ENCODE assay signal across 8 cellular contexts in genomic region chr21:28781602-28782274, GRCh38.
DNase-seq lines count a peak whose midpoint lies in the region; ATAC-seq and TF ChIP-seq lines count a peak whose summit lies in the region.

No MANE protein-coding gene starts in this region.

- no peak for TF ChIP-seq EP300 in suprapubic skin (IDR thresholded peaks at IDR 0.05)
- TF ChIP-seq EP300 in stomach (IDR thresholded peaks at IDR 0.05), result no peak

- H3K27me3 ChIP-seq in uterus, result no peaks in the 10 kb centered on the region
- no peaks in the 10 kb centered on the region for H3K27me3 ChIP-seq in suprapubic skin
- no peaks in the 10 kb centered on the region for H3K27me3 ChIP-seq in stomach

- H3K9me3 ChIP-seq in uterus, result no peaks in the 10 kb centered on the region
- no peaks in the 10 kb centered on the region for H3K9me3 ChIP-seq in suprapubic skin
- H3K9me3 ChIP-seq in stomach, result peaks cover 0 to 8% (median 0%) of the 10 kb centered on the region in 4 donors

- H3K27ac ChIP-seq in uterus, result no peak overlapping the region
- H3K27ac ChIP-seq in suprapubic skin, result no peak overlapping the region
- H3K27ac ChIP-seq in stomach, result no peak overlapping the region

- H3K4me3 ChIP-seq in fibroblast of the aortic adventitia (ENCODE audit: low read depth, low read length) (no peak overlapping the region), uterus (no peak overlapping the region), suprapubic skin (no peak overlapping the region), stomach (no peak overlapping the region)

- TF ChIP-seq POLR2A in uterus (IDR thresholded peaks at IDR 0.05) (no peak), suprapubic skin (IDR thresholded peaks at IDR 0.05) (no peak), stomach (IDR thresholded peaks at IDR 0.05) (no peak)

- H3K36me3 ChIP-seq in uterus (no peaks in the 10 kb centered on the region), suprapubic skin (no peaks in the 10 kb centered on the region), stomach (peaks cover 0 to 5% (median 0%) of the 10 kb centered on the region in 4 donors)

- peak; percentile 3 to 15 for DNase-seq in AML-193 (lab: John Stamatoyannopoulos, UW)
- DNase-seq in MV-4-11 (lab: John Stamatoyannopoulos, UW), result peak; percentile 8
- peak; percentile 61 for DNase-seq in fibroblast of the aortic adventitia (ENCODE audit: low read depth)
- DNase-seq in uterus, result no peak
- DNase-seq in 8988T, result no peak
- DNase-seq in suprapubic skin (ENCODE audit: low spot score in 2 of 2), result no peak
- no peak for DNase-seq in stomach

- H3K4me1 ChIP-seq in uterus (no peaks in the 10 kb centered on the region), suprapubic skin (no peaks in the 10 kb centered on the region), stomach (no peaks in the 10 kb centered on the region)

- TF ChIP-seq CTCF in fibroblast of the aortic adventitia (IDR thresholded peaks at IDR 0.05; ENCODE audit: insufficient read depth, low read length), result peak; percentile 69
- peak in 1 of 4 experiments; percentile 18 for TF ChIP-seq CTCF in uterus (IDR thresholded peaks at IDR 0.05)
- no peak for TF ChIP-seq CTCF in suprapubic skin (IDR thresholded peaks at IDR 0.05)
- TF ChIP-seq CTCF in stomach (IDR thresholded peaks at IDR 0.05), result no peak

- ATAC-seq in GM18511 (IDR thresholded peaks at IDR 0.05; ENCODE audit: unreplicated experiment), result peak; percentile 64

- intact Hi-C loops in uterus (cut with DNase I; ENCODE audit: low total_unique reads) (no loop called here), stomach (cut with DNase I; ENCODE audit: low total_unique reads) (no loop called here)

Comparison
In these comparisons a context has a peak if more than half of its experiments do, and no peak if none do; other contexts are left out.
1. DNase-seq: peak in AML-193 (2 of 2), MV-4-11 (single experiment) and fibroblast of the aortic adventitia (single experiment); none in uterus (0 of 2), 8988T (single experiment), suprapubic skin (0 of 2) and stomach (single experiment).